Comparison of ENCODE assay signal across 11 cellular contexts in genomic region chr6:136037885-136038460, GRCh38.
DNase-seq lines count a peak whose midpoint lies in the region; ATAC-seq and TF ChIP-seq lines count a peak whose summit lies in the region.
"Had no signal": no experiment of that assay in that cellular context is flagged by ENCODE, and none has a peak within 500 bp of the region (broad histone marks: within the 10 kb centered on the region; RNA-seq: fewer than 3 reads in every experiment).

No MANE protein-coding gene starts in this region.

- no peak overlapping the region for H3K4me3 ChIP-seq in epithelial cell of esophagus (ENCODE audit: low read length)
- peak overlapping the region; percentile 43 to 44 for H3K4me3 ChIP-seq in muscle layer of duodenum (ENCODE audit: low read depth in 1 of 2, low read length in 2 of 2)
- peak overlapping the region; percentile 44 for H3K4me3 ChIP-seq in upper lobe of right lung
- H3K4me3 ChIP-seq: HAP-1 had no signal

- peak; percentile 13 to 46 for ATAC-seq in activated T-cell treated with anti-CD3 and anti-CD28 coated beads, Interleukin-2, amount 50 U/mL, for 72 hours (replicated peaks in 1 of 2)
- ATAC-seq in upper lobe of right lung = peak; percentile 67
- ATAC-seq in GM19467 (IDR thresholded peaks at IDR 0.05; ENCODE audit: unreplicated experiment) = no peak

- H3K27ac ChIP-seq in muscle layer of duodenum (ENCODE audit: low read length) = peak overlapping the region; percentile 62
- H3K27ac ChIP-seq in upper lobe of right lung = peak overlapping the region; percentile 63

- peak overlapping the region; percentile 10 to 53 for H3K4me3 Mint-ChIP-seq in activated T-cell treated with anti-CD3 and anti-CD28 coated beads, Interleukin-2, amount 50 U/mL, for 72 hours
- no peak overlapping the region for H3K4me3 Mint-ChIP-seq in activated T-cell treated with anti-CD3 and anti-CD28 coated beads, Interleukin-2, amount 50 U/mL, for 24 hours
- H3K4me3 Mint-ChIP-seq: activated B cell treated with CpG ODN at 0.5 μM for 24 hours had no signal

- peaks cover 0 to 10% of the 10 kb centered on the region in 2 donors for H3K4me1 ChIP-seq in muscle layer of duodenum (ENCODE audit: control insufficient read depth in 1 of 2, insufficient read depth in 2 of 2, low read length in 2 of 2)
- H3K4me1 ChIP-seq in upper lobe of right lung = peaks cover 21% of the 10 kb centered on the region
- H3K4me1 ChIP-seq: HAP-1 had no signal

- H3K9me3 ChIP-seq in muscle layer of duodenum (ENCODE audit: control insufficient read depth in 1 of 2, low read length in 2 of 2) (no peaks in the 10 kb centered on the region), upper lobe of right lung (no peaks in the 10 kb centered on the region)
- H3K9me3 ChIP-seq: HAP-1 had no signal

- intact Hi-C loops in upper lobe of right lung (cut with DNase I) = no loop called here

- H3K27me3 Mint-ChIP-seq in activated T-cell treated with anti-CD3 and anti-CD28 coated beads, Interleukin-2, amount 50 U/mL, for 72 hours (ENCODE audit: low read depth) = no peaks in the 10 kb centered on the region
- H3K27me3 Mint-ChIP-seq in activated T-cell treated with anti-CD3 and anti-CD28 coated beads, Interleukin-2, amount 50 U/mL, for 24 hours = peaks cover 8% of the 10 kb centered on the region
- H3K27me3 Mint-ChIP-seq: activated B cell treated with CpG ODN at 0.5 μM for 24 hours had no signal

- TF ChIP-seq CTCF in epithelial cell of esophagus (IDR thresholded peaks at IDR 0.05; ENCODE audit: insufficient read depth, low read depth, low read length, missing control alignments) = peak; percentile 23
- TF ChIP-seq CTCF in upper lobe of right lung (IDR thresholded peaks at IDR 0.05) = peak; percentile 25

- H3K9me3 Mint-ChIP-seq in activated T-cell treated with anti-CD3 and anti-CD28 coated beads, Interleukin-2, amount 50 U/mL, for 72 hours = no peaks in the 10 kb centered on the region
- H3K9me3 Mint-ChIP-seq in activated T-cell treated with anti-CD3 and anti-CD28 coated beads, Interleukin-2, amount 50 U/mL, for 24 hours = no peaks in the 10 kb centered on the region
- H3K9me3 Mint-ChIP-seq: activated B cell treated with CpG ODN at 0.5 μM for 24 hours had no signal

- H3K4me1 Mint-ChIP-seq in activated T-cell treated with anti-CD3 and anti-CD28 coated beads, Interleukin-2, amount 50 U/mL, for 72 hours (ENCODE audit: low read depth) = peaks cover 22% of the 10 kb centered on the region
- H3K4me1 Mint-ChIP-seq in activated T-cell treated with anti-CD3 and anti-CD28 coated beads, Interleukin-2, amount 50 U/mL, for 24 hours (ENCODE audit: low read depth) = peaks cover 7% of the 10 kb centered on the region

- H3K36me3 ChIP-seq in muscle layer of duodenum (ENCODE audit: control insufficient read depth in 1 of 2, insufficient read depth in 2 of 2, low read length in 2 of 2) (no peaks in the 10 kb centered on the region), upper lobe of right lung (no peaks in the 10 kb centered on the region)
- H3K36me3 ChIP-seq: HAP-1 had no signal

- H3K27me3 ChIP-seq in muscle layer of duodenum (ENCODE audit: low read depth, low read length) = no peaks in the 10 kb centered on the region
- no peaks in the 10 kb centered on the region for H3K27me3 ChIP-seq in upper lobe of right lung

- H3K36me3 Mint-ChIP-seq in activated T-cell treated with anti-CD3 and anti-CD28 coated beads, Interleukin-2, amount 50 U/mL, for 72 hours (ENCODE audit: insufficient read depth in 2 of 2) = no peaks in the 10 kb centered on the region
- no peaks in the 10 kb centered on the region for H3K36me3 Mint-ChIP-seq in activated T-cell treated with anti-CD3 and anti-CD28 coated beads, Interleukin-2, amount 50 U/mL, for 24 hours (ENCODE audit: low read depth)

- H3K27ac Mint-ChIP-seq in activated T-cell treated with anti-CD3 and anti-CD28 coated beads, Interleukin-2, amount 50 U/mL, for 72 hours = no peak overlapping the region
- no peak overlapping the region for H3K27ac Mint-ChIP-seq in activated T-cell treated with anti-CD3 and anti-CD28 coated beads, Interleukin-2, amount 50 U/mL, for 24 hours
- H3K27ac Mint-ChIP-seq: activated B cell treated with CpG ODN at 0.5 μM for 24 hours had no signal

- no peak for TF ChIP-seq POLR2A in erythroblast (IDR thresholded peaks at IDR 0.05; ENCODE audit: low read length)

- DNase-seq in activated T-cell treated with anti-CD3 and anti-CD28 coated beads, Interleukin-2, amount 50 U/mL, for 72 hours = peak in 1 of 2 donors; percentile 2
- DNase-seq in activated T-cell treated with anti-CD3 and anti-CD28 coated beads, Interleukin-2, amount 50 U/mL, for 24 hours = no peak
- peak; percentile 2 for DNase-seq in epithelial cell of esophagus (ENCODE audit: low read depth)
- peak; percentile 66 for DNase-seq in upper lobe of right lung
- no peak for DNase-seq in SW 1271 (lab: John Stamatoyannopoulos, UW)
- no peak for DNase-seq in erythroblast (lab: John Stamatoyannopoulos, UW)
- DNase-seq: activated B cell treated with CpG ODN at 0.5 μM for 24 hours, DMS153 had no signal

Comparison
In these comparisons a context has a peak if more than half of its experiments do, and no peak if none do; other contexts are left out.
1. DNase-seq: peak in epithelial cell of esophagus (single experiment) and upper lobe of right lung (single experiment); none in activated T-cell treated with anti-CD3 and anti-CD28 coated beads, Interleukin-2, amount 50 U/mL, for 24 hours (single experiment), SW 1271 (0 of 2) and erythroblast (0 of 2).